ENCODE assay signal across 11 cellular contexts in the genomic region with DNA sequence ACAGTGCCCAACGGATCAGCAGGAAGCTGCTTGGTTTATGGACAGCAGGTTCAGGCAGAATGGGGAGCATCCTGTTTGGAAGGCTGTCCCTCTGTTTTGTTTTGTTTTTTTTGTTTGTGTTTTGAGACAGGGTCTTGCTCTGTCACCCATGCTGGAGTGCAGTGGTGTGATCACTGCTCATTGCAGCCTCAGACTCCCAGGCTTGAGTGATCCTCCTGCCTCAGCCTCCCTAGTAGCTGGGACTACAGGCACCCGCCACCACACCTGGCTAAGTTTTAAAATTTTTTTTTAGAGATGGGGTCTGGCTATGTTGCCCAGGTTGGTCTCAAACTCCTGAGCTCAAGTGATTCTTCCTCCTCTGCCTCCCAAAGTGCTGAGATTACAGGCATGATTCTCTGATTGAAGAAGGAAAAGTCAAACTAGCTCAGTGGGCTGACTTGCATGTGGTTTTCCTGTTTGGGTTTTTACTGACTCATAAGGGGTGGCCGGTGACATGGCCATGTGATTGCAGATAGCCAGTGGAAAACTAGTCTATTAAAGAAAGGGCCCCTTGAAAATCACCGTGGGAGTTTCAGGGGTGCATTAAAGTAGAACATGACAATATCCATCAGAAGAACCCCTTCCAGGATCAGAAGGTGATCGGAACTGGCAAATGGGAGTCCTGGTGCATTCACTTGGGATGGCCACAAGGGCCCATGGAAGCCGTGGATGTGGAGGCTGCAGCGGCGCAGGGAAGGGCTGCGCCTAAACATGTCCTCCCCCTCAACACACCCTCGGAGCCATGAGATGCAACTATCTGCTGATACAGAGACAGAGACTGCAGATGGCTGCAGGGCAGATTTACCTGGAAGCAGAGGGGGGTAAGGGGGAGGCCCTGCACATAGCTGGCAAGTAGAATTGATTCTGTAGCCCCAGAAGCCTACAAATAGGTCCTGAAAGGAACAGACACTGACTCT. TPM values are rescaled to one million over a fixed set of nuclear protein-coding genes. Genes with fewer than 3 reads are reported as not detected.
DNase-seq lines count a peak whose midpoint lies in the region; ATAC-seq, FAIRE-seq and TF ChIP-seq lines count a peak whose summit lies in the region.
"Had no signal": no experiment of that assay in that cellular context is flagged by ENCODE, and none has a peak within 500 bp of the region (broad histone marks: within the 10 kb centered on the region; RNA-seq: fewer than 3 reads in every experiment).

No MANE protein-coding gene starts in this region.

- H3K36me3 Mint-ChIP-seq in H9 (ENCODE audit: insufficient read depth in 1 of 3, low read depth in 3 of 3), result no peaks in the 10 kb centered on the region
- no peaks in the 10 kb centered on the region for H3K36me3 Mint-ChIP-seq in activated naive CD8-positive, alpha-beta T cell treated with anti-CD3 and anti-CD28 coated beads for 36 hours
- H3K36me3 Mint-ChIP-seq in natural killer cell treated with Interleukin-12 subunit alpha and Interleukin-12 subunit beta and Interleukin-15 and Interleukin-18, amount 100 ng/mL, for 72 hours, result no peaks in the 10 kb centered on the region

- no peak overlapping the region for H2AK5ac ChIP-seq in H9 (ENCODE audit: insufficient read length, low read length)

- no peak for FAIRE-seq in GM12891 (lab: Jason Lieb, UNC)

- TF ChIP-seq CTCF in H9 (conservative IDR thresholded peaks at IDR 0.05), result no peak; the same call in 2 of the 3 replicates
- no peak for TF ChIP-seq CTCF in testis (IDR thresholded peaks at IDR 0.05)

- no peak overlapping the region for H3K4me2 ChIP-seq in H9 (ENCODE audit: insufficient read depth, insufficient read length, low read length)

- no peak overlapping the region for H3K4me3 Mint-ChIP-seq in H9
- no peak overlapping the region for H3K4me3 Mint-ChIP-seq in activated naive CD8-positive, alpha-beta T cell treated with anti-CD3 and anti-CD28 coated beads for 36 hours
- peak overlapping the region; percentile 30 for H3K4me3 Mint-ChIP-seq in natural killer cell treated with Interleukin-12 subunit alpha and Interleukin-12 subunit beta and Interleukin-15 and Interleukin-18, amount 100 ng/mL, for 72 hours

- no peak overlapping the region for H2BK12ac ChIP-seq in H9 (ENCODE audit: insufficient read length, low read depth, low read length)

- no peak overlapping the region for H3K18ac ChIP-seq in H9 (ENCODE audit: insufficient read length, low read depth, low read length)

- TF ChIP-seq POLR2A in GM12891 (IDR thresholded peaks at IDR 0.05; ENCODE audit: low read depth, low read length) (no peak), testis (IDR thresholded peaks at IDR 0.05) (no peak)

- H3K14ac ChIP-seq in H9 (ENCODE audit: insufficient read depth, low read length), result no peak overlapping the region

- H3K79me2 ChIP-seq in H9 (ENCODE audit: insufficient read depth, low read length), result no peaks in the 10 kb centered on the region

- no peak overlapping the region for H3T11ph ChIP-seq in H9 (ENCODE audit: low read length)

- WGBS in H9 (ENCODE audit: extremely low coverage, insufficient read length, low lambda C conversion rate), result no CpG with 5 or more reads among the region's 10 CpGs
- 77 to 80% methylated on average over 9 to 10 of the region's 10 CpGs for WGBS in testis, 2 donors

- DNase-seq in GM12891 (ENCODE audit: insufficient read length, low spot score), result peak; percentile 48
- DNase-seq in H9, result peak; percentile 30
- DNase-seq in activated naive CD8-positive, alpha-beta T cell treated with anti-CD3 and anti-CD28 coated beads for 36 hours, result peak; percentile 29
- DNase-seq in natural killer cell treated with Interleukin-12 subunit alpha and Interleukin-12 subunit beta and Interleukin-15 and Interleukin-18, amount 100 ng/mL, for 72 hours (ENCODE audit: low spot score), result peak; percentile 77
- no peak for DNase-seq in NCI-H1417 treated with DMSO at 0.1 percent for 48 hours (lab: John Stamatoyannopoulos, UW)
- DNase-seq in testis, result no peak
- DNase-seq: GOT3, psoas muscle had no signal

- no peaks in the 10 kb centered on the region for H4K20me1 ChIP-seq in H9 (ENCODE audit: control insufficient read depth, insufficient read depth, insufficient read length)

- H3K27me3 ChIP-seq in H9 (ENCODE audit: insufficient read depth, low read length) (no peaks in the 10 kb centered on the region; the same call in 1 of the 2 replicates), testis (no peaks in the 10 kb centered on the region)

- H3K79me1 ChIP-seq in H9 (ENCODE audit: insufficient read depth, low read depth, low read length, poor library complexity, severe bottlenecking), result no peaks in the 10 kb centered on the region

- no peak overlapping the region for H2BK120ac ChIP-seq in H9 (ENCODE audit: low read depth, low read length, poor library complexity, severe bottlenecking)

- H3K56ac ChIP-seq in H9 (ENCODE audit: insufficient read length, low read depth, low read length), result no peak overlapping the region

- intact Hi-C loops in testis (cut with DNase I; ENCODE audit: low total_unique reads), result no loop called here

- H3K4ac ChIP-seq in H9 (ENCODE audit: low read depth, low read length), result no peak overlapping the region

- peak; percentile 93 for ATAC-seq in natural killer cell treated with Interleukin-12 subunit alpha and Interleukin-12 subunit beta and Interleukin-15 and Interleukin-18, amount 100 ng/mL, for 72 hours
- no peak for ATAC-seq in HG03097 (IDR thresholded peaks at IDR 0.05; ENCODE audit: low FRiP score, unreplicated experiment)
- ATAC-seq: Panc1, psoas muscle had no signal

- no peaks in the 10 kb centered on the region for H3K4me1 ChIP-seq in H9 (ENCODE audit: insufficient read depth, low read length)
- H3K4me1 ChIP-seq in testis, result no peaks in the 10 kb centered on the region
- H3K4me1 ChIP-seq: psoas muscle had no signal

- no peak overlapping the region for H2BK15ac ChIP-seq in H9 (ENCODE audit: low read depth, low read length)

- H3K23ac ChIP-seq in H9 (ENCODE audit: insufficient read length, low read depth, low read length), result no peak overlapping the region

- H2BK20ac ChIP-seq in H9 (ENCODE audit: low read depth, low read length, poor library complexity, severe bottlenecking), result no peak overlapping the region

- H3K36me3 ChIP-seq in testis (ENCODE audit: low read depth, missing control alignments), result no peaks in the 10 kb centered on the region

- no peak overlapping the region for H3K27ac ChIP-seq in H9 (ENCODE audit: insufficient read length, low read depth, low read length)
- H3K27ac ChIP-seq in testis, result no peak overlapping the region
- H3K27ac ChIP-seq: psoas muscle had no signal

- no peak overlapping the region for H3K9ac ChIP-seq in H9 (ENCODE audit: extremely low read depth, insufficient read length, low read length)

- H2AFZ ChIP-seq in H9 (ENCODE audit: low read length), result no peak overlapping the region

- no peak overlapping the region for H4K5ac ChIP-seq in H9 (ENCODE audit: insufficient read length, low read depth, low read length)

- peaks cover 0 to 7% of the 10 kb centered on the region in 2 experiments; a peak in 2 of 5 replicates for H3K9me3 Mint-ChIP-seq in H9
- no peaks in the 10 kb centered on the region for H3K9me3 Mint-ChIP-seq in activated naive CD8-positive, alpha-beta T cell treated with anti-CD3 and anti-CD28 coated beads for 36 hours
- H3K9me3 Mint-ChIP-seq in natural killer cell treated with Interleukin-12 subunit alpha and Interleukin-12 subunit beta and Interleukin-15 and Interleukin-18, amount 100 ng/mL, for 72 hours, result no peaks in the 10 kb centered on the region

- H4K8ac ChIP-seq in H9 (replicated peaks; ENCODE audit: insufficient read length, low read depth, low read length), result no peak overlapping the region

- H2BK5ac ChIP-seq in H9 (ENCODE audit: insufficient read length, low read length), result no peak overlapping the region

- no peak overlapping the region for H3K4me3 ChIP-seq in testis
- H3K4me3 ChIP-seq: psoas muscle had no signal

- H3K27ac Mint-ChIP-seq in H9, result no peak overlapping the region
- H3K27ac Mint-ChIP-seq in activated naive CD8-positive, alpha-beta T cell treated with anti-CD3 and anti-CD28 coated beads for 36 hours, result no peak overlapping the region
- no peak overlapping the region for H3K27ac Mint-ChIP-seq in natural killer cell treated with Interleukin-12 subunit alpha and Interleukin-12 subunit beta and Interleukin-15 and Interleukin-18, amount 100 ng/mL, for 72 hours

- peaks cover 76% of the 10 kb centered on the region for H3K27me3 Mint-ChIP-seq in H9 (ENCODE audit: low read depth)
- H3K27me3 Mint-ChIP-seq in activated naive CD8-positive, alpha-beta T cell treated with anti-CD3 and anti-CD28 coated beads for 36 hours, result peaks cover 25% of the 10 kb centered on the region
- peaks cover 32 to 36% of the 10 kb centered on the region in 2 donors for H3K27me3 Mint-ChIP-seq in natural killer cell treated with Interleukin-12 subunit alpha and Interleukin-12 subunit beta and Interleukin-15 and Interleukin-18, amount 100 ng/mL, for 72 hours

- no peaks in the 10 kb centered on the region for H3K9me3 ChIP-seq in H9 (ENCODE audit: control insufficient read depth, low read depth, low read length)
- H3K9me3 ChIP-seq in testis, result no peaks in the 10 kb centered on the region
- H3K9me3 ChIP-seq: psoas muscle had no signal

- H3K23me2 ChIP-seq in H9 (ENCODE audit: insufficient read length, low read depth, low read length, poor library complexity, severe bottlenecking), result no peaks in the 10 kb centered on the region

- no peaks in the 10 kb centered on the region for H3K4me1 Mint-ChIP-seq in H9
- peaks cover 12% of the 10 kb centered on the region for H3K4me1 Mint-ChIP-seq in activated naive CD8-positive, alpha-beta T cell treated with anti-CD3 and anti-CD28 coated beads for 36 hours
- peaks cover 18 to 24% of the 10 kb centered on the region in 2 donors for H3K4me1 Mint-ChIP-seq in natural killer cell treated with Interleukin-12 subunit alpha and Interleukin-12 subunit beta and Interleukin-15 and Interleukin-18, amount 100 ng/mL, for 72 hours (ENCODE audit: low read depth in 2 of 2)

- H4K91ac ChIP-seq in H9 (ENCODE audit: insufficient read length, low read depth, low read length), result no peak overlapping the region

RNA-seq across cellular contexts. Expression of gene AQP12B, which starts 26.5 kb away (rescaled TPM):
- not detected for polyA plus RNA-seq in GM12891 (2012; ENCODE audit: low read depth, missing spikeins)
- not detected in 2 replicates for total RNA-seq in H9 (2021)
- not detected for total RNA-seq in activated naive CD8-positive, alpha-beta T cell treated with anti-CD3 and anti-CD28 coated beads for 36 hours
- total RNA-seq in natural killer cell treated with Interleukin-12 subunit alpha and Interleukin-12 subunit beta and Interleukin-15 and Interleukin-18, amount 100 ng/mL, for 72 hours, result not detected
- not detected for total RNA-seq in testis
- polyA plus RNA-seq in testis (ENCODE audit: insufficient read depth, low read depth, low replicate concordance), result not detected
- total RNA-seq: chondrocyte, psoas muscle had no signal
- polyA plus RNA-seq: psoas muscle had no signal

RNA-seq across cellular contexts. Expression of gene GPR35, which starts 30.9 kb away (rescaled TPM):
- polyA plus RNA-seq in GM12891 (2012; ENCODE audit: low read depth, missing spikeins), result 1.6 TPM
- 0.66 and 1.4 TPM in 2 replicates for total RNA-seq in H9 (2021)
- total RNA-seq in activated naive CD8-positive, alpha-beta T cell treated with anti-CD3 and anti-CD28 coated beads for 36 hours, result 1 to 10 TPM; 7.6 to 7.8 TPM
- 1 to 10 TPM; 5.9 to 7.6 TPM for total RNA-seq in natural killer cell treated with Interleukin-12 subunit alpha and Interleukin-12 subunit beta and Interleukin-15 and Interleukin-18, amount 100 ng/mL, for 72 hours
- 10 to 100 TPM in 1 of 2 donors, 1 to 10 TPM in 1; 9.5 to 11.5 TPM for total RNA-seq in testis
- polyA plus RNA-seq in testis (ENCODE audit: insufficient read depth, low read depth, low replicate concordance), result 3.1 TPM

RNA-seq across cellular contexts. Expression of gene AQP12A, which starts 35.5 kb away (rescaled TPM):
- polyA plus RNA-seq in GM12891 (2012; ENCODE audit: low read depth, missing spikeins), result not detected
- total RNA-seq in H9 (2021) (not detected in 2 replicates), testis (not detected)
- not detected for total RNA-seq in activated naive CD8-positive, alpha-beta T cell treated with anti-CD3 and anti-CD28 coated beads for 36 hours
- not detected for total RNA-seq in natural killer cell treated with Interleukin-12 subunit alpha and Interleukin-12 subunit beta and Interleukin-15 and Interleukin-18, amount 100 ng/mL, for 72 hours
- not detected for polyA plus RNA-seq in testis (ENCODE audit: insufficient read depth, low read depth, low replicate concordance)
- total RNA-seq: chondrocyte, psoas muscle had no signal
- polyA plus RNA-seq: psoas muscle had no signal

Comparison
In these comparisons a context has a peak if more than half of its experiments do, and no peak if none do; other contexts are left out.
1. DNase-seq: peak in GM12891 (single experiment), H9 (single experiment), activated naive CD8-positive, alpha-beta T cell treated with anti-CD3 and anti-CD28 coated beads for 36 hours (single experiment) and natural killer cell treated with Interleukin-12 subunit alpha and Interleukin-12 subunit beta and Interleukin-15 and Interleukin-18, amount 100 ng/mL, for 72 hours (single experiment); none in NCI-H1417 treated with DMSO at 0.1 percent for 48 hours (single experiment) and testis (single experiment).